In genomic region chr16:985237-985636, GRCh38 we compare ENCODE assay signal across 16 cellular contexts. TPM values are rescaled to one million over a fixed set of nuclear protein-coding genes. Genes with fewer than 3 reads are reported as not detected.
DNase-seq lines count a peak whose midpoint lies in the region; ATAC-seq and TF ChIP-seq lines count a peak whose summit lies in the region.
"Had no signal": no experiment of that assay in that cellular context is flagged by ENCODE, and none has a peak within 500 bp of the region (broad histone marks: within the 10 kb centered on the region; RNA-seq: fewer than 3 reads in every experiment).

No MANE protein-coding gene starts in this region.

- no peak for TF ChIP-seq POLR2A in stomach (IDR thresholded peaks at IDR 0.05)

- intact Hi-C loops in stomach (cut with DNase I; ENCODE audit: low total_unique reads) = no loop called here

- DNase-seq in SJCRH30 (peak in 1 of 2 experiments; percentile 20), caudate nucleus (lab: John Stamatoyannopoulos, UW) (peak in 48 of 61 donors; percentile 26 to 81 (median 54)), medulla oblongata (ENCODE audit: extremely low spot score) (peak; percentile 70), superior temporal gyrus (ENCODE audit: extremely low spot score) (peak; percentile 68), stomach (no peak), GF-D8 (lab: John Stamatoyannopoulos, UW) (no peak)
- DNase-seq: ACHN; Caco-2; CD4-positive, CD25-positive, alpha-beta regulatory T cell; NCI-H1092 treated with DMSO at 0.1 percent for 48 hours; NCI-H146; NCI-H2081; NCI-H774; SHP77 had no signal

- H3K36me3 ChIP-seq in SJCRH30 = peaks cover 41% of the 10 kb centered on the region
- no peaks in the 10 kb centered on the region for H3K36me3 ChIP-seq in stomach

- no peak for TF ChIP-seq EP300 in stomach (IDR thresholded peaks at IDR 0.05)

- H3K27ac ChIP-seq in SJCRH30 = peak overlapping the region; percentile 19; the same call in 1 of the 2 replicates
- H3K27ac ChIP-seq in caudate nucleus (ENCODE audit: low read depth, low read length) = peak overlapping the region; percentile 58
- no peak overlapping the region for H3K27ac ChIP-seq in stomach

- no peaks in the 10 kb centered on the region for H3K27me3 ChIP-seq in SJCRH30
- H3K27me3 ChIP-seq in stomach = peaks cover 3 to 92% (median 33%) of the 10 kb centered on the region in 3 donors

- H3K4me3 ChIP-seq in SJCRH30 (peak overlapping the region; percentile 16; the same call in 1 of the 2 replicates), stomach (no peak overlapping the region)
- H3K4me3 ChIP-seq: GM12878 had no signal

- peaks cover 35% of the 10 kb centered on the region for H3K4me1 ChIP-seq in SJCRH30
- peaks cover 10 to 22% (median 21%) of the 10 kb centered on the region in 4 donors for H3K4me1 ChIP-seq in stomach
- H3K4me1 ChIP-seq: Caco-2 had no signal

- H3K9me3 ChIP-seq in SJCRH30 (replicated peaks) = no peaks in the 10 kb centered on the region
- no peaks in the 10 kb centered on the region for H3K9me3 ChIP-seq in stomach
- H3K9me3 ChIP-seq: Caco-2 had no signal

- ATAC-seq in GM18868 (IDR thresholded peaks at IDR 0.05; ENCODE audit: unreplicated experiment) = no peak
- ATAC-seq: GM12878 had no signal

- TF ChIP-seq CTCF in stomach (IDR thresholded peaks at IDR 0.05) = no peak

- WGBS in stomach, 5 donors = 85 to 99% (median 90%) methylated on average over 11 to 23 of the region's 23 CpGs

RNA-seq across cellular contexts. Expression of gene SOX8, which starts 3.7 kb away (rescaled TPM):
- 141 and 144 TPM in 2 replicates for total RNA-seq in SJCRH30 (2014; rRNA removed; shearing (Covaris generic))
- total RNA-seq in stomach = 10 to 100 TPM in 1 of 5 donors, 1 to 10 TPM in 1, under 1 TPM in 1, not detected in 2; 0.45 to 15.1 (median 3.3) TPM
- 1 to 10 TPM in 1 of 3 donors, under 1 TPM in 1, not detected in 1; 0.50 to 1.1 TPM for polyA plus RNA-seq in stomach
- total RNA-seq: GM12878 had no signal
- polyA plus RNA-seq: GM12878 had no signal

RNA-seq across cellular contexts. Expression of gene LMF1, which starts 14.5 kb away (rescaled TPM):
- total RNA-seq in SJCRH30 (2014; rRNA removed; shearing (Covaris generic)) = 2.3 and 2.7 TPM in 2 replicates
- total RNA-seq in stomach = 100 to 1,000 TPM in 1 of 5 donors, 10 to 100 TPM in 3, 1 to 10 TPM in 1; 7.6 to 121 (median 13.0) TPM
- polyA plus RNA-seq in stomach = 10 to 100 TPM; 15.3 to 25.5 (median 16.3) TPM

Comparison
In these comparisons a context has a peak if more than half of its experiments do, and no peak if none do; other contexts are left out.
1. DNase-seq: peak in caudate nucleus (48 of 61), medulla oblongata (single experiment) and superior temporal gyrus (single experiment); none in stomach (single experiment) and GF-D8 (single experiment).
2. H3K27ac ChIP-seq: peak in SJCRH30 (single experiment) and caudate nucleus (single experiment); none in stomach (0 of 5).